In genomic region chr1:89831462-89832113, GRCh38 we compare ENCODE assay signal across 17 cellular contexts. TPM values are rescaled to one million over a fixed set of nuclear protein-coding genes. Genes with fewer than 3 reads are reported as not detected.
DNase-seq lines count a peak whose midpoint lies in the region; ATAC-seq, FAIRE-seq and TF ChIP-seq lines count a peak whose summit lies in the region.
"Had no signal": no experiment of that assay in that cellular context is flagged by ENCODE, and none has a peak within 500 bp of the region (broad histone marks: within the 10 kb centered on the region; RNA-seq: fewer than 3 reads in every experiment).

No MANE protein-coding gene starts in this region.

- H3K36me3 ChIP-seq in hepatocyte (replicated peaks; ENCODE audit: insufficient read depth, low read depth) (no peaks in the 10 kb centered on the region), BE2C (no peaks in the 10 kb centered on the region)
- H3K36me3 ChIP-seq: gastroesophageal sphincter, SJCRH30 had no signal

- POLR2A ChIA-PET in activated B cell treated with CpG ODN at 0.5 μM for 24 hours (lab: Charles Lee), result interaction anchor here (0.6 to 4.8 kb wide), 2 partner anchors 10 to 16 kb away, joined by 3 to 18 read pairs; partner anchors contain the start of gene LRRC8D

- no peak for DNase-seq in CD14-positive monocyte (ENCODE audit: low spot score)
- no peak for DNase-seq in activated B cell treated with CpG ODN at 0.5 μM for 24 hours
- no peak for DNase-seq in hepatocyte (ENCODE audit: low spot score)
- DNase-seq in nucleus accumbens (lab: John Stamatoyannopoulos, UW), result peak in 40 of 56 donors; percentile 11 to 65 (median 32)
- DNase-seq in DMS53 treated with DMSO at 0.1 percent for 48 hours (lab: John Stamatoyannopoulos, UW; ENCODE audit: unreplicated experiment), result no peak
- no peak for DNase-seq in BE2C
- no peak for DNase-seq in activated CD8-positive, alpha-beta memory T cell treated with anti-CD3 and anti-CD28 coated beads, Interleukin-2, amount 50 U/mL, for 4 hours
- DNase-seq in RCC 7860 (ENCODE audit: low spot score), result no peak
- DNase-seq: activated naive CD8-positive, alpha-beta T cell treated with anti-CD3 and anti-CD28 coated beads for 36 hours; activated T-cell treated with anti-CD3 and anti-CD28 coated beads, Interleukin-2, amount 50 U/mL, for 24 hours; central memory CD4-positive, alpha-beta T cell; islet precursor cell; NCI-H1092; SJCRH30; stimulated activated naive CD8-positive, alpha-beta T cell treated with anti-CD3 and anti-CD28 coated beads, Interleukin-15, Interleukin-2, amounts not matched to agents 100 U/mL and 50 U/mL, for 24 hours; T-helper 9 cell had no signal

- TF ChIP-seq CTCF in CD14-positive monocyte (IDR thresholded peaks at IDR 0.05), result no peak
- no peak for TF ChIP-seq CTCF in activated B cell treated with CpG ODN at 0.5 μM for 24 hours (IDR thresholded peaks at IDR 0.05)
- no peak for TF ChIP-seq CTCF in hepatocyte (IDR thresholded peaks at IDR 0.05; ENCODE audit: poor library complexity)
- TF ChIP-seq CTCF in BE2C (IDR thresholded peaks at IDR 0.05; ENCODE audit: low read depth, low read length), result no peak

- intact Hi-C loops in CD14-positive monocyte (cut with micrococcal nuclease), result no loop called here
- intact Hi-C loops in activated B cell treated with CpG ODN at 0.5 μM for 24 hours (cut with micrococcal nuclease), result no loop called here

- no peaks in the 10 kb centered on the region for H3K9me2 ChIP-seq in hepatocyte (replicated peaks; ENCODE audit: insufficient read depth)

- H3K27me3 ChIP-seq in hepatocyte (no peaks in the 10 kb centered on the region), BE2C (no peaks in the 10 kb centered on the region)
- H3K27me3 ChIP-seq: gastroesophageal sphincter, SJCRH30 had no signal

- H3K4me1 ChIP-seq in hepatocyte (ENCODE audit: insufficient read depth) (peaks cover 22% of the 10 kb centered on the region), BE2C (no peaks in the 10 kb centered on the region)
- H3K4me1 ChIP-seq: SJCRH30 had no signal

- peak overlapping the region in 1 of 2 donors; percentile 22 for H3K4me3 Mint-ChIP-seq in CD14-positive monocyte
- no peak overlapping the region for H3K4me3 Mint-ChIP-seq in activated B cell treated with CpG ODN at 0.5 μM for 24 hours
- H3K4me3 Mint-ChIP-seq: activated naive CD8-positive, alpha-beta T cell treated with anti-CD3 and anti-CD28 coated beads for 36 hours; activated T-cell treated with anti-CD3 and anti-CD28 coated beads, Interleukin-2, amount 50 U/mL, for 24 hours had no signal

- H2AFZ ChIP-seq in hepatocyte, result no peak overlapping the region

- CTCF ChIA-PET in activated B cell treated with CpG ODN at 0.5 μM for 24 hours (lab: Charles Lee), result no interaction called here

- H3K27me3 Mint-ChIP-seq in CD14-positive monocyte (ENCODE audit: low read depth in 3 of 3) (no peaks in the 10 kb centered on the region), activated B cell treated with CpG ODN at 0.5 μM for 24 hours (no peaks in the 10 kb centered on the region)
- H3K27me3 Mint-ChIP-seq: activated naive CD8-positive, alpha-beta T cell treated with anti-CD3 and anti-CD28 coated beads for 36 hours; activated T-cell treated with anti-CD3 and anti-CD28 coated beads, Interleukin-2, amount 50 U/mL, for 24 hours had no signal

- no peaks in the 10 kb centered on the region for H4K20me1 ChIP-seq in hepatocyte (ENCODE audit: insufficient read depth, poor library complexity, severe bottlenecking)

- FAIRE-seq in RCC 7860 (lab: Jason Lieb, UNC), result no peak

- 36% methylated on average over 7 of the region's 7 CpGs for WGBS in hepatocyte (ENCODE audit: low lambda C conversion rate, missing lambda C conversion rate)

- H3K27ac Mint-ChIP-seq in CD14-positive monocyte (peak overlapping the region in 6 of 7 donors; percentile 34 to 83 (median 58)), activated B cell treated with CpG ODN at 0.5 μM for 24 hours (peak overlapping the region; percentile 7)
- H3K27ac Mint-ChIP-seq: activated naive CD8-positive, alpha-beta T cell treated with anti-CD3 and anti-CD28 coated beads for 36 hours; activated T-cell treated with anti-CD3 and anti-CD28 coated beads, Interleukin-2, amount 50 U/mL, for 24 hours had no signal

- peaks cover 73% of the 10 kb centered on the region for H3K79me2 ChIP-seq in hepatocyte

- peak overlapping the region; percentile 38 for H3K4me2 ChIP-seq in hepatocyte

- no peaks in the 10 kb centered on the region for H3K9me3 ChIP-seq in hepatocyte (ENCODE audit: low read depth)
- H3K9me3 ChIP-seq in BE2C, result no peaks in the 10 kb centered on the region
- H3K9me3 ChIP-seq: gastroesophageal sphincter, SJCRH30 had no signal

- H3K9me3 Mint-ChIP-seq in CD14-positive monocyte (no peaks in the 10 kb centered on the region), activated B cell treated with CpG ODN at 0.5 μM for 24 hours (no peaks in the 10 kb centered on the region)
- H3K9me3 Mint-ChIP-seq: activated naive CD8-positive, alpha-beta T cell treated with anti-CD3 and anti-CD28 coated beads for 36 hours; activated T-cell treated with anti-CD3 and anti-CD28 coated beads, Interleukin-2, amount 50 U/mL, for 24 hours had no signal

- ATAC-seq in activated B cell treated with CpG ODN at 0.5 μM for 24 hours (ENCODE audit: low read depth), result no peak
- ATAC-seq: gastroesophageal sphincter; stimulated activated naive CD8-positive, alpha-beta T cell treated with anti-CD3 and anti-CD28 coated beads, Interleukin-15, Interleukin-2, amounts not matched to agents 100 U/mL and 50 U/mL, for 24 hours had no signal

- no peak overlapping the region for H3K27ac ChIP-seq in hepatocyte
- H3K27ac ChIP-seq: gastroesophageal sphincter, SJCRH30 had no signal

- H3K36me3 Mint-ChIP-seq in CD14-positive monocyte (peaks cover 10 to 20% of the 10 kb centered on the region in 2 donors), activated B cell treated with CpG ODN at 0.5 μM for 24 hours (ENCODE audit: low read depth) (peaks cover 9% of the 10 kb centered on the region)

- H3K4me3 ChIP-seq in hepatocyte (no peak overlapping the region), BE2C (ENCODE audit: low read depth, low read length) (no peak overlapping the region)
- H3K4me3 ChIP-seq: gastroesophageal sphincter, SJCRH30 had no signal

- H3K4me1 Mint-ChIP-seq in CD14-positive monocyte (peaks cover 88% of the 10 kb centered on the region), activated B cell treated with CpG ODN at 0.5 μM for 24 hours (peaks cover 26% of the 10 kb centered on the region)

RNA-seq across cellular contexts. Expression of gene LRRC8D, which starts 10.8 kb away (rescaled TPM):
- 10 to 100 TPM; 28.0 to 42.9 TPM for polyA plus RNA-seq in CD14-positive monocyte
- total RNA-seq in activated B cell treated with CpG ODN at 0.5 μM for 24 hours, result 31.3 and 36.0 TPM in 2 replicates
- total RNA-seq in hepatocyte, result 22.4 and 28.9 TPM in 2 replicates
- polyA plus RNA-seq in hepatocyte, result 13.8 and 15.1 TPM in 2 replicates
- 67.9 TPM for polyA plus RNA-seq in BE2C (2012; ENCODE audit: insufficient read depth, insufficient read length, low read depth)

Comparison
In these comparisons a context has a peak if more than half of its experiments do, and no peak if none do; other contexts are left out.
1. DNase-seq: peak in nucleus accumbens (40 of 56); none in CD14-positive monocyte (single experiment), activated B cell treated with CpG ODN at 0.5 μM for 24 hours (single experiment), hepatocyte (single experiment), DMS53 treated with DMSO at 0.1 percent for 48 hours (single experiment), BE2C (single experiment), activated CD8-positive, alpha-beta memory T cell treated with anti-CD3 and anti-CD28 coated beads, Interleukin-2, amount 50 U/mL, for 4 hours (single experiment) and RCC 7860 (single experiment).